Comparison of ENCODE assay signal across 1 cellular context in genomic region chr3:45139372-45139894, GRCh38.
TF ChIP-seq lines count a peak whose summit lies in the region.

No MANE protein-coding gene starts in this region.

TF ChIP-seq in IMR-90, 13 proteins besides CTCF, POLR2A, EP300 and RAD21:
- TF ChIP-seq CEBPB (IDR thresholded peaks at IDR 0.05; ENCODE audit: low read depth, low read length) (no peak), RCOR1 (IDR thresholded peaks at IDR 0.05; ENCODE audit: insufficient replicate concordance, low read length) (no peak), RFX5 (IDR thresholded peaks at IDR 0.05; ENCODE audit: low read depth, low read length) (no peak), CHD1 (IDR thresholded peaks at IDR 0.05; ENCODE audit: low read depth, low read length) (no peak), BHLHE40 (IDR thresholded peaks at IDR 0.05; ENCODE audit: low read depth, low read length) (no peak), USF2 (IDR thresholded peaks at IDR 0.05; ENCODE audit: low read depth, low read length) (no peak), MAZ (IDR thresholded peaks at IDR 0.05; ENCODE audit: borderline replicate concordance, low read depth, low read length) (no peak), FOS (IDR thresholded peaks at IDR 0.05; ENCODE audit: low read depth, low read length) (no peak), SMC3 (IDR thresholded peaks at IDR 0.05; ENCODE audit: low read depth, low read length) (no peak), MXI1 (IDR thresholded peaks at IDR 0.05; ENCODE audit: borderline replicate concordance, low read depth, low read length) (no peak), MAFK (IDR thresholded peaks at IDR 0.05; ENCODE audit: low read depth, low read length) (no peak), ELK1 (IDR thresholded peaks at IDR 0.05; ENCODE audit: borderline replicate concordance, low read depth, low read length) (no peak), NFE2L2 (IDR thresholded peaks at IDR 0.05; ENCODE audit: low read depth, low read length) (no peak)
